In genomic region chr7:26078437-26079362, GRCh38 we compare ENCODE assay signal across 8 cellular contexts.
DNase-seq lines count a peak whose midpoint lies in the region; ATAC-seq lines count a peak whose summit lies in the region.

No MANE protein-coding gene starts in this region.

- POLR2A ChIA-PET in activated CD4-positive, alpha-beta memory T cell treated with anti-CD3 and anti-CD28 coated beads for 36 hours (lab: Charles Lee): interaction anchor here (0.8 to 1.2 kb wide), 3 partner anchors 110 to 115 kb away, joined by 3 to 5 read pairs (median 3); no protein-coding TSS in a partner anchor
- POLR2A ChIA-PET in naive thymus-derived CD8-positive, alpha-beta T cell (lab: Charles Lee): interaction anchor here (0.7 to 2.3 kb wide), 4 partner anchors 10 to 287 kb away, joined by 3 to 20 read pairs (median 5); partner anchors contain the start of gene HNRNPA2B1

- no peak overlapping the region for H3K4me3 ChIP-seq in CD4-positive, CD25-positive, alpha-beta regulatory T cell (ENCODE audit: low read depth, low read length)
- H3K4me3 ChIP-seq in ectodermal cell (ENCODE audit: insufficient read depth, low read depth, low read length): no peak overlapping the region

- CTCF ChIA-PET in activated CD4-positive, alpha-beta memory T cell treated with anti-CD3 and anti-CD28 coated beads for 36 hours (lab: Charles Lee): interaction anchor here (0.6 to 5.3 kb wide), 19 partner anchors 11 to 291 kb away, joined by 3 to 43 read pairs (median 4); partner anchors contain the start of gene NFE2L3

- intact Hi-C loops in activated CD4-positive, alpha-beta memory T cell treated with anti-CD3 and anti-CD28 coated beads for 36 hours (cut with micrococcal nuclease): loop anchor here (1.0 to 5.0 kb wide), 4 partner anchors 74 to 589 kb away; partner anchors contain the start of gene NFE2L3

- WGBS in ectodermal cell, 2 experiments: 14 to 16% methylated on average over 19 of the region's 19 CpGs

- peak; percentile 95 to 98 for ATAC-seq in CD4-positive, CD25-positive, alpha-beta regulatory T cell (ENCODE audit: low read depth in 2 of 2)
- peak; percentile 77 for ATAC-seq in GM19455 (IDR thresholded peaks at IDR 0.05; ENCODE audit: unreplicated experiment)
- peak; percentile 100 for ATAC-seq in naive thymus-derived CD8-positive, alpha-beta T cell
- peak; percentile 98 to 100 for ATAC-seq in stimulated activated naive B cell treated with anti-CD40 and anti-IgM and Interleukin-4, amounts not matched to agents 10 μg/mL and 1 μg/mL and 100 μg/mL, for 72 hours (replicated peaks)

- peaks cover 0 to 9% (median 6%) of the 10 kb centered on the region in 4 donors for H3K4me1 Mint-ChIP-seq in CD4-positive, CD25-positive, alpha-beta regulatory T cell
- peaks cover 4% of the 10 kb centered on the region for H3K4me1 Mint-ChIP-seq in activated CD4-positive, alpha-beta memory T cell treated with anti-CD3 and anti-CD28 coated beads for 36 hours (ENCODE audit: low read depth)
- peaks cover 0 to 10% (median 8%) of the 10 kb centered on the region in 4 donors for H3K4me1 Mint-ChIP-seq in naive thymus-derived CD8-positive, alpha-beta T cell
- H3K4me1 Mint-ChIP-seq in stimulated activated naive B cell treated with anti-CD40 and anti-IgM and Interleukin-4, amounts not matched to agents 10 μg/mL and 1 μg/mL and 100 μg/mL, for 72 hours: no peaks in the 10 kb centered on the region

- peaks cover 48% of the 10 kb centered on the region for H3K27me3 ChIP-seq in CD4-positive, CD25-positive, alpha-beta regulatory T cell (ENCODE audit: control insufficient read depth, insufficient read depth, low read length)
- no peaks in the 10 kb centered on the region for H3K27me3 ChIP-seq in ectodermal cell (ENCODE audit: control insufficient read depth, insufficient read depth, low read length, poor library complexity, severe bottlenecking)

- no peaks in the 10 kb centered on the region for H3K36me3 ChIP-seq in CD4-positive, CD25-positive, alpha-beta regulatory T cell (ENCODE audit: control insufficient read depth, insufficient read depth, low read length)
- H3K36me3 ChIP-seq in ectodermal cell (ENCODE audit: control insufficient read depth, insufficient read depth, low read length): no peaks in the 10 kb centered on the region

- no peak overlapping the region for H3K27ac Mint-ChIP-seq in CD4-positive, CD25-positive, alpha-beta regulatory T cell
- no peak overlapping the region for H3K27ac Mint-ChIP-seq in activated CD4-positive, alpha-beta memory T cell treated with anti-CD3 and anti-CD28 coated beads for 36 hours
- peak overlapping the region in 2 of 10 donors; percentile 24 to 45 for H3K27ac Mint-ChIP-seq in naive thymus-derived CD8-positive, alpha-beta T cell
- no peak overlapping the region for H3K27ac Mint-ChIP-seq in stimulated activated naive B cell treated with anti-CD40 and anti-IgM and Interleukin-4, amounts not matched to agents 10 μg/mL and 1 μg/mL and 100 μg/mL, for 72 hours

- peaks cover 78% of the 10 kb centered on the region for H3K27me3 Mint-ChIP-seq in CD4-positive, CD25-positive, alpha-beta regulatory T cell
- H3K27me3 Mint-ChIP-seq in activated CD4-positive, alpha-beta memory T cell treated with anti-CD3 and anti-CD28 coated beads for 36 hours: peaks cover 24% of the 10 kb centered on the region
- H3K27me3 Mint-ChIP-seq in naive thymus-derived CD8-positive, alpha-beta T cell: peaks cover 3 to 36% (median 6%) of the 10 kb centered on the region in 5 donors
- H3K27me3 Mint-ChIP-seq in stimulated activated naive B cell treated with anti-CD40 and anti-IgM and Interleukin-4, amounts not matched to agents 10 μg/mL and 1 μg/mL and 100 μg/mL, for 72 hours: peaks cover 23 to 27% of the 10 kb centered on the region in 2 donors

- H3K9me3 ChIP-seq in CD4-positive, CD25-positive, alpha-beta regulatory T cell (ENCODE audit: control insufficient read depth in 2 of 2, low read length in 2 of 2): no peaks in the 10 kb centered on the region
- no peaks in the 10 kb centered on the region for H3K9me3 ChIP-seq in ectodermal cell (ENCODE audit: control insufficient read depth, low read length)

- peak overlapping the region in 1 of 4 donors; percentile 28 for H3K4me3 Mint-ChIP-seq in CD4-positive, CD25-positive, alpha-beta regulatory T cell
- H3K4me3 Mint-ChIP-seq in activated CD4-positive, alpha-beta memory T cell treated with anti-CD3 and anti-CD28 coated beads for 36 hours: no peak overlapping the region
- H3K4me3 Mint-ChIP-seq in naive thymus-derived CD8-positive, alpha-beta T cell: peak overlapping the region in 8 of 10 donors; percentile 22 to 58 (median 34)
- no peak overlapping the region for H3K4me3 Mint-ChIP-seq in stimulated activated naive B cell treated with anti-CD40 and anti-IgM and Interleukin-4, amounts not matched to agents 10 μg/mL and 1 μg/mL and 100 μg/mL, for 72 hours

- H3K9me3 Mint-ChIP-seq in CD4-positive, CD25-positive, alpha-beta regulatory T cell: peaks cover 0 to 6% (median 0%) of the 10 kb centered on the region in 7 donors
- no peaks in the 10 kb centered on the region for H3K9me3 Mint-ChIP-seq in activated CD4-positive, alpha-beta memory T cell treated with anti-CD3 and anti-CD28 coated beads for 36 hours
- H3K9me3 Mint-ChIP-seq in naive thymus-derived CD8-positive, alpha-beta T cell: no peaks in the 10 kb centered on the region
- no peaks in the 10 kb centered on the region for H3K9me3 Mint-ChIP-seq in stimulated activated naive B cell treated with anti-CD40 and anti-IgM and Interleukin-4, amounts not matched to agents 10 μg/mL and 1 μg/mL and 100 μg/mL, for 72 hours

- no peaks in the 10 kb centered on the region for H3K36me3 Mint-ChIP-seq in CD4-positive, CD25-positive, alpha-beta regulatory T cell
- no peaks in the 10 kb centered on the region for H3K36me3 Mint-ChIP-seq in activated CD4-positive, alpha-beta memory T cell treated with anti-CD3 and anti-CD28 coated beads for 36 hours
- H3K36me3 Mint-ChIP-seq in naive thymus-derived CD8-positive, alpha-beta T cell: no peaks in the 10 kb centered on the region
- H3K36me3 Mint-ChIP-seq in stimulated activated naive B cell treated with anti-CD40 and anti-IgM and Interleukin-4, amounts not matched to agents 10 μg/mL and 1 μg/mL and 100 μg/mL, for 72 hours: no peaks in the 10 kb centered on the region

- no peak overlapping the region for H3K27ac ChIP-seq in CD4-positive, CD25-positive, alpha-beta regulatory T cell (ENCODE audit: insufficient read depth, low read length, poor library complexity, severe bottlenecking)
- H3K27ac ChIP-seq in ectodermal cell (ENCODE audit: insufficient read depth, low read depth, low read length, poor library complexity, severe bottlenecking): peak overlapping the region; percentile 39

- H3K4me1 ChIP-seq in CD4-positive, CD25-positive, alpha-beta regulatory T cell (ENCODE audit: control insufficient read depth, insufficient read depth, low read length, poor library complexity, severe bottlenecking): peaks cover 4% of the 10 kb centered on the region
- H3K4me1 ChIP-seq in ectodermal cell (ENCODE audit: control insufficient read depth, insufficient read depth, low read length): peaks cover 11% of the 10 kb centered on the region

- peak; percentile 63 to 82 (median 78) for DNase-seq in CD4-positive, CD25-positive, alpha-beta regulatory T cell
- peak; percentile 66 for DNase-seq in HK-2 (ENCODE audit: unreplicated experiment)
- peak; percentile 87 for DNase-seq in NCI-H748 treated with DMSO at 0.1 percent for 48 hours (lab: John Stamatoyannopoulos, UW)
- DNase-seq in activated CD4-positive, alpha-beta memory T cell treated with anti-CD3 and anti-CD28 coated beads for 36 hours: peak; percentile 87
- peak; percentile 72 to 92 (median 82) for DNase-seq in naive thymus-derived CD8-positive, alpha-beta T cell
- DNase-seq in stimulated activated naive B cell treated with anti-CD40 and anti-IgM and Interleukin-4, amounts not matched to agents 10 μg/mL and 1 μg/mL and 100 μg/mL, for 72 hours: peak; percentile 65

Comparison
In these comparisons a context has a peak if more than half of its experiments do, and no peak if none do; other contexts are left out.
1. H3K4me3 Mint-ChIP-seq: peak in naive thymus-derived CD8-positive, alpha-beta T cell (8 of 10); none in activated CD4-positive, alpha-beta memory T cell treated with anti-CD3 and anti-CD28 coated beads for 36 hours (single experiment) and stimulated activated naive B cell treated with anti-CD40 and anti-IgM and Interleukin-4, amounts not matched to agents 10 μg/mL and 1 μg/mL and 100 μg/mL, for 72 hours (0 of 2).
2. Peak in every context shown above with its lines, with median percentiles within 50 percentile points of each other: ATAC-seq and DNase-seq.